14 cellular contexts compared by ENCODE assay signal in the genomic region with DNA sequence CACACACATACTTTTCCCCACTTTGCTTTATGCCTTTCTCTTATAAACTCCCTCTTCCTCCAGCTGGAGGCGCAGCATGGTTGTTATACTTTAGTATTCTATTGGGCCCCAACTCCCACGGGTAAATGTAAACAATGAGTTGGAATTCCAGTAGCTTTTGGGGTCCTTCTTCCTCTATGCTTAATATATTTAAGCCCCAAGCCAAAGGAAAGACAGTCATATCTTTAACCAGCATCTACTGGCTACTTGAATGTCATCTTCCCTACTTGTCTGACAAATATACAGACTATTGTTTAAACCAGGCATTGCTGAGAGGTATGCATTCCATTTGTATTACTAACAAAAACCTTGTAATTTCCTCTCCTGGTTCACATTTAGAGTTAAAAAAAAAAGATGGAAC.
DNase-seq lines count a peak whose midpoint lies in the region; ATAC-seq and TF ChIP-seq lines count a peak whose summit lies in the region.
"Had no signal": no experiment of that assay in that cellular context is flagged by ENCODE, and none has a peak within 500 bp of the region (broad histone marks: within the 10 kb centered on the region; RNA-seq: fewer than 3 reads in every experiment).

No MANE protein-coding gene starts in this region.

- peaks cover 21% of the 10 kb centered on the region for H3K36me3 ChIP-seq in DOHH2 (ENCODE audit: control insufficient read depth, low read length)
- H3K36me3 ChIP-seq in Loucy (ENCODE audit: insufficient read depth, low read length), result no peaks in the 10 kb centered on the region
- H3K36me3 ChIP-seq in brain microvascular endothelial cell (replicated peaks), result no peaks in the 10 kb centered on the region
- H3K36me3 ChIP-seq in mesendoderm (ENCODE audit: control insufficient read depth, insufficient read depth, low read length), result no peaks in the 10 kb centered on the region
- no peaks in the 10 kb centered on the region for H3K36me3 ChIP-seq in CD8-positive, alpha-beta memory T cell (ENCODE audit: insufficient read depth, low read length)
- H3K36me3 ChIP-seq: thoracic aorta had no signal

- no peak overlapping the region for H3K4me3 ChIP-seq in DOHH2 (ENCODE audit: low read length)
- H3K4me3 ChIP-seq in Loucy (ENCODE audit: low read length, poor library complexity, severe bottlenecking), result no peak overlapping the region
- no peak overlapping the region for H3K4me3 ChIP-seq in brain microvascular endothelial cell (ENCODE audit: low read depth, low read length)
- H3K4me3 ChIP-seq in mesendoderm (ENCODE audit: low read length), result no peak overlapping the region
- H3K4me3 ChIP-seq in CD8-positive, alpha-beta memory T cell (ENCODE audit: low read length), result no peak overlapping the region
- H3K4me3 ChIP-seq: adrenal gland, SK-N-MC, thoracic aorta had no signal

- H3K9me3 ChIP-seq in DOHH2 (ENCODE audit: control insufficient read depth, insufficient read depth, low read length) (no peaks in the 10 kb centered on the region), Loucy (ENCODE audit: insufficient read depth, low read depth, low read length) (no peaks in the 10 kb centered on the region)
- no peaks in the 10 kb centered on the region for H3K9me3 ChIP-seq in CD8-positive, alpha-beta memory T cell (ENCODE audit: low read length)
- H3K9me3 ChIP-seq: adrenal gland, thoracic aorta had no signal

- ATAC-seq in GM21390 (IDR thresholded peaks at IDR 0.05; ENCODE audit: unreplicated experiment), result no peak
- ATAC-seq: activated CD8-positive, alpha-beta T cell treated with anti-CD3 and anti-CD28 coated beads, Interleukin-2, amount 10 ng/mL, durations not matched to agents 7 days and 5 days; naive thymus-derived CD4-positive, alpha-beta T cell had no signal

- peak overlapping the region in 2 of 8 donors; percentile 18 to 81 for H3K27ac Mint-ChIP-seq in CD8-positive, alpha-beta memory T cell
- H3K27ac Mint-ChIP-seq: activated CD8-positive, alpha-beta T cell treated with anti-CD3 and anti-CD28 coated beads, Interleukin-2, amount 10 ng/mL, durations not matched to agents 7 days and 5 days had no signal

- no peaks in the 10 kb centered on the region for H3K27me3 Mint-ChIP-seq in CD8-positive, alpha-beta memory T cell
- H3K27me3 Mint-ChIP-seq: naive thymus-derived CD4-positive, alpha-beta T cell had no signal

- no peak overlapping the region for H2BK120ac ChIP-seq in mesendoderm (ENCODE audit: low read depth, low read length)

- no peak overlapping the region for H2BK5ac ChIP-seq in mesendoderm (ENCODE audit: low read length)

- no peaks in the 10 kb centered on the region for H3K79me1 ChIP-seq in mesendoderm (ENCODE audit: low read length)

- TF ChIP-seq CTCF in DOHH2 (IDR thresholded peaks at IDR 0.05; ENCODE audit: low read depth, low read length, poor library complexity, severe bottlenecking) (peak; percentile 16), Loucy (conservative IDR thresholded peaks at IDR 0.05; ENCODE audit: low read length) (peak; percentile 23; the same call in 1 of the 2 replicates), brain microvascular endothelial cell (IDR thresholded peaks at IDR 0.05; ENCODE audit: low read depth, low read length, missing control alignments) (peak; percentile 50)

- no peaks in the 10 kb centered on the region for H3K4me1 Mint-ChIP-seq in CD8-positive, alpha-beta memory T cell

- H3K4me2 ChIP-seq in DOHH2 (ENCODE audit: low read length) (no peak overlapping the region), Loucy (ENCODE audit: low read depth, low read length, poor library complexity, severe bottlenecking) (no peak overlapping the region), mesendoderm (ENCODE audit: low read length) (no peak overlapping the region)

- in situ Hi-C loops in brain microvascular endothelial cell (cut with HindIII; ENCODE audit: low pct_ligation_motif_present, low sequenced_read_pairs), result no loop called here

- H3K18ac ChIP-seq in mesendoderm (ENCODE audit: low read length), result no peak overlapping the region

- H3K27ac ChIP-seq in DOHH2 (ENCODE audit: low read depth, low read length), result no peak overlapping the region
- H3K27ac ChIP-seq in brain microvascular endothelial cell, result peak overlapping the region; percentile 24
- no peak overlapping the region for H3K27ac ChIP-seq in mesendoderm (ENCODE audit: low read depth, low read length)
- H3K27ac ChIP-seq in CD8-positive, alpha-beta memory T cell (ENCODE audit: low read depth, low read length), result no peak overlapping the region
- H3K27ac ChIP-seq: adrenal gland had no signal

- peak; percentile 14 for DNase-seq in brain microvascular endothelial cell
- DNase-seq in mesendoderm, result peak; percentile 74
- no peak for DNase-seq in CD8-positive, alpha-beta memory T cell
- DNase-seq in activated gamma-delta T cell (lab: John Stamatoyannopoulos, UW), result no peak
- no peak for DNase-seq in MV-4-11 (lab: John Stamatoyannopoulos, UW)
- DNase-seq: activated CD8-positive, alpha-beta T cell treated with anti-CD3 and anti-CD28 coated beads, Interleukin-2, amount 10 ng/mL, durations not matched to agents 7 days and 5 days; adrenal gland; Calu3; naive thymus-derived CD4-positive, alpha-beta T cell had no signal

- no CpG with 5 or more reads among the region's 2 CpGs for WGBS in mesendoderm (ENCODE audit: extremely low coverage, insufficient coverage, low lambda C conversion rate)

- H3K9me2 ChIP-seq in DOHH2 (replicated peaks; ENCODE audit: control insufficient read depth, low read length) (no peaks in the 10 kb centered on the region), Loucy (replicated peaks; ENCODE audit: low read depth, low read length) (no peaks in the 10 kb centered on the region)

- CTCF ChIA-PET in CD8-positive, alpha-beta memory T cell (lab: Charles Lee), result no interaction called here

- H4K8ac ChIP-seq in mesendoderm (ENCODE audit: low read depth, low read length), result no peak overlapping the region

- H2AK5ac ChIP-seq in mesendoderm (ENCODE audit: low read length), result no peak overlapping the region

- no peak overlapping the region for H3K4ac ChIP-seq in mesendoderm (ENCODE audit: low read depth, low read length)

- POLR2A ChIA-PET in CD8-positive, alpha-beta memory T cell (lab: Charles Lee), result no interaction called here

- H2AFZ ChIP-seq in Loucy (ENCODE audit: low read length), result no peak overlapping the region

- no peaks in the 10 kb centered on the region for H3K79me2 ChIP-seq in DOHH2 (ENCODE audit: control insufficient read depth, low read length)
- H3K79me2 ChIP-seq in Loucy (ENCODE audit: insufficient read depth, low read length), result no peaks in the 10 kb centered on the region
- H3K79me2 ChIP-seq in mesendoderm (ENCODE audit: control insufficient read depth, insufficient read depth, low read length), result no peaks in the 10 kb centered on the region

- H3K4me3 Mint-ChIP-seq in CD8-positive, alpha-beta memory T cell, result no peak overlapping the region
- H3K4me3 Mint-ChIP-seq: activated CD8-positive, alpha-beta T cell treated with anti-CD3 and anti-CD28 coated beads, Interleukin-2, amount 10 ng/mL, durations not matched to agents 7 days and 5 days; naive thymus-derived CD4-positive, alpha-beta T cell had no signal

- H3K9ac ChIP-seq in Loucy (ENCODE audit: low read depth, low read length, poor library complexity, severe bottlenecking) (no peak overlapping the region), mesendoderm (ENCODE audit: low read length) (no peak overlapping the region)

- H3K27me3 ChIP-seq in DOHH2 (ENCODE audit: control insufficient read depth, low read length), result no peaks in the 10 kb centered on the region
- H3K27me3 ChIP-seq in Loucy (ENCODE audit: insufficient read depth, low read length, poor library complexity, severe bottlenecking), result no peaks in the 10 kb centered on the region
- H3K27me3 ChIP-seq in brain microvascular endothelial cell (replicated peaks), result no peaks in the 10 kb centered on the region
- no peaks in the 10 kb centered on the region for H3K27me3 ChIP-seq in mesendoderm (ENCODE audit: insufficient read depth, low read length, poor library complexity)
- no peaks in the 10 kb centered on the region for H3K27me3 ChIP-seq in CD8-positive, alpha-beta memory T cell (ENCODE audit: insufficient read depth, low read length, poor library complexity, severe bottlenecking)
- H3K27me3 ChIP-seq: adrenal gland had no signal

- H3K23ac ChIP-seq in mesendoderm (ENCODE audit: low read length), result no peak overlapping the region

- H3K9me3 Mint-ChIP-seq in CD8-positive, alpha-beta memory T cell, result peaks cover 0 to 2% (median under 1%) of the 10 kb centered on the region in 5 donors

- H3K4me1 ChIP-seq in DOHH2 (ENCODE audit: control insufficient read depth, low read length) (no peaks in the 10 kb centered on the region), Loucy (ENCODE audit: insufficient read depth, low read length, poor library complexity, severe bottlenecking) (no peaks in the 10 kb centered on the region), mesendoderm (ENCODE audit: control insufficient read depth, low read depth, low read length) (no peaks in the 10 kb centered on the region)
- no peaks in the 10 kb centered on the region for H3K4me1 ChIP-seq in CD8-positive, alpha-beta memory T cell (ENCODE audit: insufficient read depth, low read length)
- H3K4me1 ChIP-seq: adrenal gland had no signal

- H2BK15ac ChIP-seq in mesendoderm (replicated peaks; ENCODE audit: low read depth), result no peak overlapping the region

- no peak overlapping the region for H4K5ac ChIP-seq in mesendoderm (ENCODE audit: low read length)

- H3K36me3 Mint-ChIP-seq in CD8-positive, alpha-beta memory T cell, result peaks cover 5 to 21% (median 7%) of the 10 kb centered on the region in 3 donors

- H4K20me1 ChIP-seq in DOHH2 (ENCODE audit: control insufficient read depth, insufficient read depth, low read depth, low read length) (no peaks in the 10 kb centered on the region), Loucy (ENCODE audit: insufficient read depth, low read length, poor library complexity, severe bottlenecking) (no peaks in the 10 kb centered on the region)

- H3F3A ChIP-seq in DOHH2 (ENCODE audit: control insufficient read depth, insufficient read depth) (peaks cover 5% of the 10 kb centered on the region; the same call in 1 of the 2 replicates), Loucy (ENCODE audit: low read depth) (no peaks in the 10 kb centered on the region)

- no peak overlapping the region for H3K56ac ChIP-seq in mesendoderm (ENCODE audit: low read length)

Comparison
In these comparisons a context has a peak if more than half of its experiments do, and no peak if none do; other contexts are left out.
1. DNase-seq: peak in brain microvascular endothelial cell (single experiment) and mesendoderm (single experiment); none in CD8-positive, alpha-beta memory T cell (0 of 5), activated gamma-delta T cell (single experiment) and MV-4-11 (single experiment).
2. Peak in every context shown above with its lines, with median percentiles within 50 percentile points of each other: CTCF ChIP-seq.